22 cellular contexts compared by ENCODE assay signal in genomic region chrX:41064028-41064427, GRCh38. TPM values are rescaled to one million over a fixed set of nuclear protein-coding genes. Genes with fewer than 3 reads are reported as not detected.
A peak's percentile ranks its signal among the peaks of the same experiment; 100 is the strongest.
DNase-seq lines count a peak whose midpoint lies in the region; FAIRE-seq and TF ChIP-seq lines count a peak whose summit lies in the region.
"Had no signal": no experiment of that assay in that cellular context is flagged by ENCODE, and none has a peak within 500 bp of the region (broad histone marks: within the 10 kb centered on the region; RNA-seq: fewer than 3 reads in every experiment).

No MANE protein-coding gene starts in this region.

- FAIRE-seq in RCC 7860 (lab: Jason Lieb, UNC), result peak; percentile 74
- FAIRE-seq: frontal cortex, G401.6 had no signal

- H3K27me3 ChIP-seq in transverse colon, result no peaks in the 10 kb centered on the region
- H3K27me3 ChIP-seq: hepatocyte had no signal

- H3K4me3 ChIP-seq in fibroblast of mammary gland (ENCODE audit: control insufficient read depth, low read depth, low read length), result no peak overlapping the region
- no peak overlapping the region for H3K4me3 ChIP-seq in transverse colon
- H3K4me3 ChIP-seq: hepatocyte, mucosa of descending colon, SK-N-MC had no signal

- intact Hi-C loops in transverse colon (cut with DNase I; ENCODE audit: low total_unique reads), result no loop called here

- H3K27ac ChIP-seq in transverse colon, result no peak overlapping the region
- H3K27ac ChIP-seq: hepatocyte, RWPE1, SK-N-MC had no signal

- DNase-seq in ELR (ENCODE audit: low read depth) (peak; percentile 80), RCC 7860 (ENCODE audit: low spot score) (peak; percentile 26), fibroblast of mammary gland (ENCODE audit: low read depth) (peak; percentile 47), renal cortical epithelial cell (ENCODE audit: low read depth) (peak; percentile 40), transverse colon (no peak), cerebellar cortex (ENCODE audit: low spot score) (no peak), 8988T (no peak)
- DNase-seq: AML-193; CD4-positive, alpha-beta memory T cell; immature natural killer cell; Karpas-422; mucosa of descending colon; NCI-H1092 treated with DMSO at 0.1 percent for 48 hours; NCI-H1930; NCI-H226; nephron progenitor cell; stimulated activated CD4-positive, alpha-beta T cell treated with anti-CD3 and anti-CD28 coated beads, Interleukin-15, amount 100 ng/mL, for 24 hours had no signal

- no peaks in the 10 kb centered on the region for H3K36me3 ChIP-seq in transverse colon

- no peak for TF ChIP-seq EP300 in transverse colon (IDR thresholded peaks at IDR 0.05; ENCODE audit: low read depth)

- TF ChIP-seq CTCF in fibroblast of mammary gland (conservative IDR thresholded peaks at IDR 0.05; ENCODE audit: control insufficient read depth, insufficient read depth, low read depth, low read length), result no peak
- TF ChIP-seq CTCF in transverse colon (IDR thresholded peaks at IDR 0.05), result no peak

- in situ Hi-C loops in transverse colon (cut with MboI; ENCODE audit: low pct_ligation_motif_present in 1 of 4, low pct_unique_long_range_greater_than_20kb in 1 of 4, low sequenced_read_pairs in 3 of 4), result no loop called here

- no peaks in the 10 kb centered on the region for H3K9me3 ChIP-seq in transverse colon
- H3K9me3 ChIP-seq: mucosa of descending colon had no signal

- no peak for TF ChIP-seq POLR2A in transverse colon (IDR thresholded peaks at IDR 0.05)

- H3K4me1 ChIP-seq in transverse colon, result no peaks in the 10 kb centered on the region

- 36 to 66% methylated on average over 3 to 4 of the region's 4 CpGs for WGBS in transverse colon (ENCODE audit: low coverage in 1 of 2), 2 donors

RNA-seq across cellular contexts. Expression of gene USP9X, which starts 21.2 kb away (rescaled TPM):
- total RNA-seq in renal cortical epithelial cell, result 76.1 and 176 TPM in 2 replicates
- 100 to 1,000 TPM in 2 of 4 donors, 10 to 100 TPM in 2; 54.9 to 154 (median 98.0) TPM for total RNA-seq in transverse colon

Comparison
In these comparisons a context has a peak if more than half of its experiments do, and no peak if none do; other contexts are left out.
1. DNase-seq: peak in ELR (single experiment), RCC 7860 (single experiment), fibroblast of mammary gland (single experiment) and renal cortical epithelial cell (single experiment); none in transverse colon (single experiment), cerebellar cortex (single experiment) and 8988T (single experiment).